In genomic region chr16:84477661-84478060, GRCh38 we compare ENCODE assay signal across 20 cellular contexts. TPM values are rescaled to one million over a fixed set of nuclear protein-coding genes. Genes with fewer than 3 reads are reported as not detected.
DNase-seq lines count a peak whose midpoint lies in the region; ATAC-seq and TF ChIP-seq lines count a peak whose summit lies in the region.
"Had no signal": no experiment of that assay in that cellular context is flagged by ENCODE, and none has a peak within 500 bp of the region (broad histone marks: within the 10 kb centered on the region; RNA-seq: fewer than 3 reads in every experiment).

No MANE protein-coding gene starts in this region.

- H3K9me3 Mint-ChIP-seq in type B pancreatic cell, result no peaks in the 10 kb centered on the region

- no peak overlapping the region for H4K12ac ChIP-seq in trophoblast cell (ENCODE audit: low read depth, low read length)

- no peak overlapping the region for H3K9ac ChIP-seq in trophoblast cell (ENCODE audit: low read length)
- H3K9ac ChIP-seq: BLaER1 treated with 17β-estradiol and CSF1 and Interleukin-3, amounts not matched to agents 10 nM and 100 nM had no signal

- peak overlapping the region; percentile 26 for H2AK5ac ChIP-seq in trophoblast cell (ENCODE audit: low read length)

- no peak overlapping the region for H3K27ac ChIP-seq in right atrium auricular region
- H3K27ac ChIP-seq in coronary artery, result no peak overlapping the region
- peak overlapping the region; percentile 76 for H3K27ac ChIP-seq in trophoblast cell (ENCODE audit: low read depth, low read length)
- H3K27ac ChIP-seq in A673 (ENCODE audit: low read depth, low read length, poor library complexity, severe bottlenecking), result no peak overlapping the region
- H3K27ac ChIP-seq: BLaER1 treated with 17β-estradiol and CSF1 and Interleukin-3, amounts not matched to agents 10 nM and 100 nM; SJCRH30 had no signal

- DNase-seq in right atrium auricular region (ENCODE audit: low spot score), result peak; percentile 47
- no peak for DNase-seq in cardiac septum (ENCODE audit: low spot score)
- peak; percentile 56 for DNase-seq in coronary artery (ENCODE audit: low spot score)
- no peak for DNase-seq in trophoblast cell
- DNase-seq in type B pancreatic cell (ENCODE audit: extremely low spot score, unreplicated experiment), result peak; percentile 44
- no peak for DNase-seq in DMS79 (lab: John Stamatoyannopoulos, UW)
- no peak for DNase-seq in A673 (ENCODE audit: low spot score)
- DNase-seq: AML-193; CD4-positive, alpha-beta T cell; H7; KBM-7; MV-4-11; NCI-H1105; NCI-H1436 treated with DMSO at 0.1 percent for 48 hours; NCI-H187 treated with DMSO at 0.1 percent for 48 hours; NCI-H524; NCI-H774; SJCRH30 had no signal

- H4K8ac ChIP-seq in trophoblast cell (ENCODE audit: low read depth, low read length), result no peak overlapping the region

- no peak overlapping the region for H3K14ac ChIP-seq in trophoblast cell (ENCODE audit: low read length)

- no peaks in the 10 kb centered on the region for H3K27me3 Mint-ChIP-seq in type B pancreatic cell
- H3K27me3 Mint-ChIP-seq: CD4-positive, alpha-beta T cell had no signal

- peak overlapping the region; percentile 21 for H2BK120ac ChIP-seq in trophoblast cell (ENCODE audit: insufficient read depth, low read length, poor library complexity)

- H3K4me1 ChIP-seq in right atrium auricular region, result no peaks in the 10 kb centered on the region
- H3K4me1 ChIP-seq in trophoblast cell (ENCODE audit: control insufficient read depth in 1 of 2, insufficient read depth in 2 of 2, low read length in 2 of 2), result peaks cover 14 to 21% of the 10 kb centered on the region in 2 experiments
- H3K4me1 ChIP-seq in A673 (ENCODE audit: insufficient read depth, low read length, poor library complexity, severe bottlenecking), result no peaks in the 10 kb centered on the region
- H3K4me1 ChIP-seq: SJCRH30 had no signal

- H4K91ac ChIP-seq in trophoblast cell (ENCODE audit: low read depth, low read length), result peak overlapping the region; percentile 60

- intact Hi-C loops in cardiac septum (cut with DNase I) (no loop called here), A673 (cut with micrococcal nuclease; ENCODE audit: unreplicated experiment) (no loop called here)

- H3K36me3 ChIP-seq in right atrium auricular region (peaks cover 7% of the 10 kb centered on the region), trophoblast cell (ENCODE audit: control insufficient read depth in 1 of 2, insufficient read depth in 2 of 2, low read length in 2 of 2) (peaks cover 26 to 29% of the 10 kb centered on the region in 2 experiments), A673 (ENCODE audit: insufficient read depth, low read length, poor library complexity, severe bottlenecking) (no peaks in the 10 kb centered on the region)
- H3K36me3 ChIP-seq: SJCRH30 had no signal

- TF ChIP-seq CTCF in right atrium auricular region (IDR thresholded peaks at IDR 0.05) (no peak), coronary artery (IDR thresholded peaks at IDR 0.05) (no peak), type B pancreatic cell (conservative IDR thresholded peaks at IDR 0.05) (no peak), A673 (conservative IDR thresholded peaks at IDR 0.05; ENCODE audit: low read depth, low read length) (no peak)

- H2AFZ ChIP-seq in trophoblast cell (ENCODE audit: insufficient read depth, low read length, poor library complexity), result no peak overlapping the region

- H3K18ac ChIP-seq in trophoblast cell (ENCODE audit: low read length), result no peak overlapping the region

- no TSS peak for BruUV-seq in A673 (replicated peaks; lab: Mats Ljungman, UMichigan)

- H3K27me3 ChIP-seq in right atrium auricular region (no peaks in the 10 kb centered on the region), trophoblast cell (ENCODE audit: insufficient read depth, low read length) (no peaks in the 10 kb centered on the region), A673 (replicated peaks; ENCODE audit: insufficient read depth, low read depth, low read length, poor library complexity) (no peaks in the 10 kb centered on the region)
- H3K27me3 ChIP-seq: BLaER1 treated with 17β-estradiol and CSF1 and Interleukin-3, amounts not matched to agents 10 nM and 100 nM; SJCRH30 had no signal

- H3K23ac ChIP-seq in trophoblast cell (ENCODE audit: low read length), result no peak overlapping the region

- ATAC-seq in HG03521 (IDR thresholded peaks at IDR 0.05; ENCODE audit: unreplicated experiment), result no peak

- CTCF ChIA-PET in A673 (lab: Charles Lee), result no interaction called here

- WGBS in trophoblast cell (ENCODE audit: extremely low coverage, insufficient coverage, insufficient read length), result no CpG with 5 or more reads among the region's 7 CpGs

- H3K4ac ChIP-seq in trophoblast cell (ENCODE audit: low read depth, low read length), result no peak overlapping the region

- peaks cover 20% of the 10 kb centered on the region for H3K79me1 ChIP-seq in trophoblast cell (ENCODE audit: low read length)

- no peak overlapping the region for H3K27ac Mint-ChIP-seq in type B pancreatic cell
- H3K27ac Mint-ChIP-seq: CD4-positive, alpha-beta T cell had no signal

- no peak overlapping the region for H3K4me3 ChIP-seq in right atrium auricular region
- no peak overlapping the region for H3K4me3 ChIP-seq in coronary artery
- H3K4me3 ChIP-seq in trophoblast cell (ENCODE audit: low read depth, low read length), result no peak overlapping the region
- H3K4me3 ChIP-seq in A673 (ENCODE audit: low read depth, low read length, poor library complexity, severe bottlenecking), result no peak overlapping the region
- H3K4me3 ChIP-seq: BLaER1 treated with 17β-estradiol and CSF1 and Interleukin-3, amounts not matched to agents 10 nM and 100 nM; SJCRH30 had no signal

- peaks cover 2% of the 10 kb centered on the region for H3K79me2 ChIP-seq in trophoblast cell (ENCODE audit: control insufficient read depth, insufficient read depth, low read length, poor library complexity)

- H2BK5ac ChIP-seq in trophoblast cell (ENCODE audit: low read depth, low read length, poor library complexity), result no peak overlapping the region

- no peak overlapping the region for H3K4me2 ChIP-seq in trophoblast cell (ENCODE audit: low read length)
- H3K4me2 ChIP-seq: BLaER1 treated with 17β-estradiol and CSF1 and Interleukin-3, amounts not matched to agents 10 nM and 100 nM had no signal

- H3K4me3 Mint-ChIP-seq in type B pancreatic cell, result no peak overlapping the region
- H3K4me3 Mint-ChIP-seq: CD4-positive, alpha-beta T cell had no signal

- no peaks in the 10 kb centered on the region for H3K9me3 ChIP-seq in right atrium auricular region
- H3K9me3 ChIP-seq in trophoblast cell (ENCODE audit: insufficient read depth, low read depth, low read length), result no peaks in the 10 kb centered on the region
- H3K9me3 ChIP-seq in A673 (ENCODE audit: low read depth, low read length, poor library complexity, severe bottlenecking), result no peaks in the 10 kb centered on the region
- H3K9me3 ChIP-seq: SJCRH30 had no signal

- H3K36me3 Mint-ChIP-seq in type B pancreatic cell, result peaks cover 31% of the 10 kb centered on the region

- H2BK12ac ChIP-seq in trophoblast cell (ENCODE audit: low read length), result peak overlapping the region; percentile 19

- peaks cover 10% of the 10 kb centered on the region for H3K4me1 Mint-ChIP-seq in type B pancreatic cell (ENCODE audit: unreplicated experiment)

- POLR2A ChIA-PET in A673 (lab: Charles Lee; ENCODE audit: low non-redundant PET), result no interaction called here

RNA-seq across cellular contexts. Expression of gene MEAK7, which starts 26.8 kb away (rescaled TPM):
- total RNA-seq in right atrium auricular region (1 to 10 TPM; 5.3 to 6.9 TPM), cardiac septum (8.5 TPM), type B pancreatic cell (ENCODE audit: low replicate concordance) (28.5 and 30.3 TPM in 2 replicates), A673 (2021) (11.6 and 12.4 TPM in 2 replicates)
- polyA plus RNA-seq in trophoblast cell (2013), result 16.0 and 16.7 TPM in 2 replicates

Comparison
In these comparisons a context has a peak if more than half of its experiments do, and no peak if none do; other contexts are left out.
1. DNase-seq: peak in right atrium auricular region (single experiment), coronary artery (single experiment) and type B pancreatic cell (single experiment); none in cardiac septum (single experiment), trophoblast cell (0 of 2), DMS79 (single experiment) and A673 (single experiment).